31 cellular contexts compared by ENCODE assay signal in genomic region chr3:108973019-108973418, GRCh38. TPM values are rescaled to one million over a fixed set of nuclear protein-coding genes. Genes with fewer than 3 reads are reported as not detected.
DNase-seq lines count a peak whose midpoint lies in the region; ATAC-seq, FAIRE-seq and TF ChIP-seq lines count a peak whose summit lies in the region.
"Had no signal": no experiment of that assay in that cellular context is flagged by ENCODE, and none has a peak within 500 bp of the region (broad histone marks: within the 10 kb centered on the region; RNA-seq: fewer than 3 reads in every experiment).

No MANE protein-coding gene starts in this region.

- no peaks in the 10 kb centered on the region for H3K9me3 Mint-ChIP-seq in nephron progenitor cell
- H3K9me3 Mint-ChIP-seq: CD4-positive, alpha-beta memory T cell; CD8-positive, alpha-beta memory T cell had no signal

- H3K4me1 ChIP-seq in body of pancreas (peaks cover 47% of the 10 kb centered on the region), pancreas (peaks cover 8 to 22% (median 20%) of the 10 kb centered on the region in 3 donors)
- H3K4me1 ChIP-seq: BE2C had no signal

- H3K27ac ChIP-seq in body of pancreas (peak overlapping the region; percentile 50 to 79 (median 64)), pancreas (peak overlapping the region in 3 of 4 donors; percentile 33 to 74 (median 62))
- H3K27ac ChIP-seq: BLaER1 had no signal

- H3K27ac Mint-ChIP-seq in nephron progenitor cell = peak overlapping the region; percentile 53
- H3K27ac Mint-ChIP-seq: CD14-positive monocyte; CD4-positive, CD25-positive, alpha-beta regulatory T cell had no signal

- H3K9me3 ChIP-seq in body of pancreas (no peaks in the 10 kb centered on the region), pancreas (no peaks in the 10 kb centered on the region)
- H3K9me3 ChIP-seq: BE2C, BLaER1 had no signal

- H3K27me3 ChIP-seq in body of pancreas = no peaks in the 10 kb centered on the region
- no peaks in the 10 kb centered on the region for H3K27me3 ChIP-seq in pancreas
- H3K27me3 ChIP-seq: BE2C, BLaER1 had no signal

- H3K36me3 ChIP-seq in body of pancreas (replicated peaks in 1 of 2; ENCODE audit: insufficient read depth in 1 of 2, low read depth in 2 of 2) (no peaks in the 10 kb centered on the region), pancreas (no peaks in the 10 kb centered on the region)
- H3K36me3 ChIP-seq: BE2C, BLaER1 had no signal

- H3K4me3 Mint-ChIP-seq in nephron progenitor cell = no peak overlapping the region
- H3K4me3 Mint-ChIP-seq: CD14-positive monocyte; CD4-positive, alpha-beta memory T cell; CD4-positive, CD25-positive, alpha-beta regulatory T cell; CD8-positive, alpha-beta memory T cell had no signal

- H3K4me3 ChIP-seq in body of pancreas = no peak overlapping the region
- H3K4me3 ChIP-seq in pancreas = no peak overlapping the region
- H3K4me3 ChIP-seq: BLaER1, GM12878 had no signal

- H3K36me3 Mint-ChIP-seq in nephron progenitor cell (ENCODE audit: low read depth) = no peaks in the 10 kb centered on the region
- H3K36me3 Mint-ChIP-seq: CD14-positive monocyte; CD4-positive, alpha-beta memory T cell; CD4-positive, CD25-positive, alpha-beta regulatory T cell; CD8-positive, alpha-beta memory T cell had no signal

- no peak for TF ChIP-seq POLR2A in body of pancreas (IDR thresholded peaks at IDR 0.05)

- no peak for TF ChIP-seq CTCF in body of pancreas (IDR thresholded peaks at IDR 0.05)
- TF ChIP-seq CTCF in nephron progenitor cell (IDR thresholded peaks at IDR 0.05) = no peak
- TF ChIP-seq CTCF in pancreas (IDR thresholded peaks at IDR 0.05) = no peak

- peak; percentile 61 for ATAC-seq in body of pancreas
- peak; percentile 27 to 70 (median 56) for ATAC-seq in pancreas
- no peak for ATAC-seq in GM21576 (IDR thresholded peaks at IDR 0.05; ENCODE audit: unreplicated experiment)
- ATAC-seq: GM12878 had no signal

- no peaks in the 10 kb centered on the region for H3K27me3 Mint-ChIP-seq in nephron progenitor cell (ENCODE audit: low read depth, poor library complexity)
- H3K27me3 Mint-ChIP-seq: CD4-positive, alpha-beta memory T cell had no signal

- DNase-seq in body of pancreas (peak; percentile 14 to 52 (median 30)), nephron progenitor cell (no peak), pancreas (peak in 4 of 6 donors; percentile 26 to 32 (median 29)), dermis blood vessel endothelial cell (no peak), NCI-H146 treated with DMSO at 0.1 percent for 48 hours (lab: John Stamatoyannopoulos, UW; ENCODE audit: unreplicated experiment) (no peak)
- DNase-seq: 8988T; ACHN; BE2C; C1 segment of cervical spinal cord; CD4-positive, alpha-beta memory T cell; CD4-positive, CD25-positive, alpha-beta regulatory T cell; CD8-positive, alpha-beta memory T cell; COR-L47; DMS 273 treated with DMSO at 0.1 percent for 48 hours; DMS153; DMS53; DMS79; DND-41; EL; GDM1 had no signal

- intact Hi-C loops in body of pancreas (cut with DNase I) = no loop called here
- intact Hi-C loops in pancreas (cut with DNase I) = no loop called here

- peaks cover 6% of the 10 kb centered on the region for H3K4me1 Mint-ChIP-seq in nephron progenitor cell
- H3K4me1 Mint-ChIP-seq: CD14-positive monocyte; CD4-positive, alpha-beta memory T cell had no signal

- no peak for FAIRE-seq in pancreas (lab: Jason Lieb, UNC)
- FAIRE-seq: A204.1, GM12878, GM12892, GM18507 had no signal

- WGBS in body of pancreas, 2 donors = 18 to 20% methylated on average over 1 of the region's 1 CpG
- 13 to 23% methylated on average over 1 of the region's 1 CpG for WGBS in pancreas, 2 donors

RNA-seq across cellular contexts. Expression of gene GUCA1C, which starts 19.3 kb away (rescaled TPM):
- total RNA-seq in body of pancreas = 1 to 10 TPM in 1 of 2 donors, under 1 TPM in 1; 0.99 to 4.4 TPM
- total RNA-seq in pancreas = 10 to 100 TPM in 4 of 6 donors, 1 to 10 TPM in 2; 6.2 to 21.0 (median 18.2) TPM
- 10 to 100 TPM in 1 of 2 donors, 1 to 10 TPM in 1; 2.9 to 13.0 TPM for polyA plus RNA-seq in pancreas
- 0.19 TPM in 1 of 2 replicates, not detected in the other for total RNA-seq in dermis blood vessel endothelial cell
- total RNA-seq: A673; CD4-positive, alpha-beta memory T cell; CD4-positive, CD25-positive, alpha-beta regulatory T cell; CD8-positive, alpha-beta memory T cell; Daoy; G401; GM12878 had no signal
- polyA plus RNA-seq: AG04450; CD14-positive monocyte; CD4-positive, alpha-beta memory T cell; CD4-positive, CD25-positive, alpha-beta regulatory T cell; CD8-positive, alpha-beta memory T cell; GM12878 had no signal

Comparison
In these comparisons a context has a peak if more than half of its experiments do, and no peak if none do; other contexts are left out.
1. DNase-seq: peak in body of pancreas (4 of 4) and pancreas (4 of 6); none in nephron progenitor cell (single experiment), dermis blood vessel endothelial cell (single experiment) and NCI-H146 treated with DMSO at 0.1 percent for 48 hours (single experiment).